ENCODE assay signal across 23 cellular contexts in genomic region chr18:34131008-34131407, GRCh38.
"Had no signal": no experiment of that assay in that cellular context is flagged by ENCODE, and none has a peak within 500 bp of the region (broad histone marks: within the 10 kb centered on the region; RNA-seq: fewer than 3 reads in every experiment).

No MANE protein-coding gene starts in this region.

- H3K4me1 ChIP-seq: esophagus squamous epithelium, right atrium auricular region, tibial nerve, uterus had no signal

- ATAC-seq: activated T-helper 17 cell treated with anti-CD3 and anti-CD28 coated beads, Interleukin-2, amount 50 U/mL, for 72 hours; natural killer cell had no signal

- FAIRE-seq: endothelial cell of umbilical vein had no signal

- H3K4me3 ChIP-seq: esophagus squamous epithelium, right atrium auricular region, skin epidermis, tibial nerve, uterus had no signal

- H3K36me3 ChIP-seq: esophagus squamous epithelium, neutrophil, right atrium auricular region, tibial nerve, uterus had no signal

- H3K9me3 ChIP-seq: esophagus squamous epithelium, neutrophil, uterus had no signal

- H3K27me3 ChIP-seq: esophagus squamous epithelium, neutrophil, right atrium auricular region, tibial nerve, uterus had no signal

- H3K27ac ChIP-seq: esophagus squamous epithelium, neutrophil, right atrium auricular region, skin epidermis, tibial nerve, uterus, VCaP had no signal

- DNase-seq: activated CD4-positive, alpha-beta T cell treated with anti-CD3 and anti-CD28 coated beads for 1 hour; activated CD4-positive, alpha-beta T cell treated with anti-CD3 and anti-CD28 coated beads, Interleukin-2, amount 50 U/mL, for 4 hours; activated naive CD4-positive, alpha-beta T cell treated with Interleukin-2 at 50 U/mL for 16 hours; anterior cingulate cortex; cortex of kidney; effector CD4-positive, alpha-beta T cell; esophagus squamous epithelium; glutamatergic neuron; mesenchymal stem cell; natural killer cell; posterior cingulate gyrus; stimulated activated CD4-positive, alpha-beta T cell treated with anti-CD3 and anti-CD28 coated beads, Interleukin-15, amount 100 ng/mL, for 24 hours; stimulated activated CD4-positive, alpha-beta T cell treated with anti-CD3 and anti-CD28 coated beads, Interleukin-4, amount 100 ng/mL, for 24 hours; stimulated activated naive CD4-positive, alpha-beta T cell; substantia nigra; uterus had no signal
